11 cellular contexts compared by ENCODE assay signal in the genomic region with DNA sequence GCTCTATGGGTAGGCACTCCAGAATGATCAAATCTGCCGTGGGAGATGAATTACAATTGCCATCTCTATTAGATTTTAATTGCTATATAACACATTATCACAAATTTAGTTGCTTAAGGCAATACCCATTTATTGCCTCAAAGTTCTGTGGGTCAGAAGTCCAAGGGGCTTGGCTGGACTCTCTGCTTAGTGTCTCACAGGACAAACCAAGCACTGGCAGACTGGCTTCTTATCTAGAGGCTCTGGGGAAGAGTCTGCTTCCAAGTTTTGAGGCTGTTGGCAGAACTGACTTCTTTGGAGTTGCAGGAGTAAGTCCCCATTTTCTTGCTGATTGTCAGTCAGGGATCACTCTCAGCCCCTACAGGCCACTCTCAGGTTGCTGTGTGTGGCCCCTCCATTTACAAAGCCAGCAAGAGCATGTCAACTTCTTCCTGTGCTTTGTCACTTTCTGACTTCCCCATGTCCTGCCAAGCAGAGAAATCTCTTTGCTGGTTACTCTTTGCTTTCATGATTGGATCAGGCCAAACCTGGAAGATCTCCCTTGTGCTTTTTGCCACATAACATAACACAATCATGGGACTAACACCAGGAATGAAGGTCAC.
"Had no signal": no experiment of that assay in that cellular context is flagged by ENCODE, and none has a peak within 500 bp of the region (broad histone marks: within the 10 kb centered on the region; RNA-seq: fewer than 3 reads in every experiment).

No MANE protein-coding gene starts in this region.

- H3K27me3 ChIP-seq: left lung, suprapubic skin, upper lobe of right lung had no signal

- H3K4me3 ChIP-seq: left lung, suprapubic skin, upper lobe of right lung had no signal

- H3K36me3 ChIP-seq: left lung, suprapubic skin, upper lobe of right lung had no signal

- H3K9me3 ChIP-seq: left lung, suprapubic skin, upper lobe of right lung had no signal

- ATAC-seq: natural killer cell treated with Interleukin-12 subunit alpha and Interleukin-12 subunit beta and Interleukin-15 and Interleukin-18, amount 100 ng/mL, for 72 hours had no signal

- H3K4me1 ChIP-seq: suprapubic skin, upper lobe of right lung had no signal

- H3K27ac ChIP-seq: suprapubic skin, upper lobe of right lung had no signal

- DNase-seq: activated CD4-positive, alpha-beta T cell treated with anti-CD3 and anti-CD28 coated beads, Interleukin-2, amount 50 U/mL, for 4 hours; activated gamma-delta T cell; effector memory CD4-positive, alpha-beta T cell; kidney; left lung; stimulated activated CD4-positive, alpha-beta T cell treated with anti-CD3 and anti-CD28 coated beads, Interleukin-2, amount 100 ng/mL, for 48 hours; SW 1271; T-helper 2 cell; upper lobe of right lung had no signal
